16 cellular contexts compared by ENCODE assay signal in the genomic region with DNA sequence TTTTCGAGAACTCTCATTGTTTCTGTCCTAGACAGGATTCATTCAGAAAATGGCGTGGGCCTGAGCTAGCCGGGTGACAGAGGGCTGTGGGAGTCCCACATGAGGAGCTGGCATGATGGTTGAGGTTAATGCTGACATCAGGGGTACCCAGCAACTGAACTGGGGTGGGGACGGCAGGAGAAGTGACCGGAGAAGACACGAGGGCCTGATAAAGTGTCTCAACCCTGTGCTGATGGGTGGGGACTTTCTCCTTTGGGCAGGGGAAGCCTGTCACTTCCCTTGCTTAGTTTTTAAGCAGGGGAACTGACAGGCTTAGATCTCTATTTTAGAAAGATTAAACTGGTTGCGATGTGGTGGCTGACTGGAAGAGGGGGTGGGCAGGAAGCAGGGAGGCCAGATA. TPM values are rescaled to one million over a fixed set of nuclear protein-coding genes. Genes with fewer than 3 reads are reported as not detected.
DNase-seq lines count a peak whose midpoint lies in the region; ATAC-seq and TF ChIP-seq lines count a peak whose summit lies in the region.
"Had no signal": no experiment of that assay in that cellular context is flagged by ENCODE, and none has a peak within 500 bp of the region (broad histone marks: within the 10 kb centered on the region; RNA-seq: fewer than 3 reads in every experiment).

No MANE protein-coding gene starts in this region.

- H3K27me3 Mint-ChIP-seq in dendritic cell treated with granulocyte-macrophage colony-stimulating factor and Interleukin-4, amounts not matched to agents 40 ng/mL and 50 ng/mL, for 4 days, result peaks cover 39% of the 10 kb centered on the region
- H3K27me3 Mint-ChIP-seq in neural progenitor cell (ENCODE audit: insufficient read depth, low read depth), result peaks cover 10% of the 10 kb centered on the region

- no peaks in the 10 kb centered on the region for H3K36me3 Mint-ChIP-seq in dendritic cell treated with granulocyte-macrophage colony-stimulating factor and Interleukin-4, amounts not matched to agents 40 ng/mL and 50 ng/mL, for 4 days (ENCODE audit: low read depth)
- no peaks in the 10 kb centered on the region for H3K36me3 Mint-ChIP-seq in neural progenitor cell

- no peak overlapping the region for H3K9ac ChIP-seq in neural progenitor cell

- intact Hi-C loops in dendritic cell treated with granulocyte-macrophage colony-stimulating factor and Interleukin-4, amounts not matched to agents 40 ng/mL and 50 ng/mL, for 4 days (cut with micrococcal nuclease), result loop anchor here (2.0 kb wide), 1 partner anchor 42 kb away; no protein-coding TSS in a partner anchor

- H4K20me1 ChIP-seq in neural progenitor cell (ENCODE audit: low read depth), result no peaks in the 10 kb centered on the region

- H2AFZ ChIP-seq in neural progenitor cell (replicated peaks), result no peak overlapping the region

- H3K4me2 ChIP-seq in neural progenitor cell, result no peak overlapping the region

- ATAC-seq in GM18907 (IDR thresholded peaks at IDR 0.05; ENCODE audit: unreplicated experiment) (no peak), HG02588 (IDR thresholded peaks at IDR 0.05; ENCODE audit: unreplicated experiment) (no peak)

- peaks cover 12% of the 10 kb centered on the region for H3K4me1 ChIP-seq in neural progenitor cell

- H3F3A ChIP-seq in neural progenitor cell (ENCODE audit: low read depth), result no peaks in the 10 kb centered on the region

- no peak overlapping the region for H3K27ac ChIP-seq in neural progenitor cell

- no peaks in the 10 kb centered on the region for H3K79me2 ChIP-seq in neural progenitor cell (ENCODE audit: low read depth)

- H3K27ac Mint-ChIP-seq in dendritic cell treated with granulocyte-macrophage colony-stimulating factor and Interleukin-4, amounts not matched to agents 40 ng/mL and 50 ng/mL, for 4 days, result peak overlapping the region; percentile 51
- H3K27ac Mint-ChIP-seq in neural progenitor cell, result peak overlapping the region; percentile 67
- H3K27ac Mint-ChIP-seq: B cell, HFFc6 had no signal

- H3K4me1 Mint-ChIP-seq in dendritic cell treated with granulocyte-macrophage colony-stimulating factor and Interleukin-4, amounts not matched to agents 40 ng/mL and 50 ng/mL, for 4 days (ENCODE audit: low read depth), result peaks cover 35% of the 10 kb centered on the region
- H3K4me1 Mint-ChIP-seq in neural progenitor cell, result peaks cover 18% of the 10 kb centered on the region
- H3K4me1 Mint-ChIP-seq: B cell had no signal

- DNase-seq in CD1c-positive myeloid dendritic cell (ENCODE audit: extremely low spot score), result peak; percentile 60
- DNase-seq in NOMO-1 (lab: John Stamatoyannopoulos, UW; ENCODE audit: unreplicated experiment in 2 of 2), result peak; percentile 32 to 59
- DNase-seq in neural progenitor cell (ENCODE audit: low spot score), result no peak
- no peak for DNase-seq in central memory CD4-positive, alpha-beta T cell
- DNase-seq: ACHN, HFFc6, KG1, NCI-H1930, PC-3 had no signal

- H3K9me3 Mint-ChIP-seq in dendritic cell treated with granulocyte-macrophage colony-stimulating factor and Interleukin-4, amounts not matched to agents 40 ng/mL and 50 ng/mL, for 4 days, result no peaks in the 10 kb centered on the region
- no peaks in the 10 kb centered on the region for H3K9me3 Mint-ChIP-seq in neural progenitor cell
- H3K9me3 Mint-ChIP-seq: HFFc6 had no signal

- H3K4me3 Mint-ChIP-seq in dendritic cell treated with granulocyte-macrophage colony-stimulating factor and Interleukin-4, amounts not matched to agents 40 ng/mL and 50 ng/mL, for 4 days, result no peak overlapping the region
- H3K4me3 Mint-ChIP-seq in neural progenitor cell, result no peak overlapping the region
- H3K4me3 Mint-ChIP-seq: B cell, HFFc6 had no signal

- H3K36me3 ChIP-seq in neural progenitor cell, result no peaks in the 10 kb centered on the region

- no peaks in the 10 kb centered on the region for H3K9me3 ChIP-seq in neural progenitor cell (ENCODE audit: low read depth)

- no peak overlapping the region for H3K4me3 ChIP-seq in neural progenitor cell

- no peak for TF ChIP-seq CTCF in neural progenitor cell (IDR thresholded peaks at IDR 0.05)

- no peaks in the 10 kb centered on the region for H3K27me3 ChIP-seq in neural progenitor cell

RNA-seq across cellular contexts. Expression of a gene that starts 14.6 kb away (rescaled TPM):
- 0.03 and 0.11 TPM in 2 replicates for total RNA-seq in neural progenitor cell (ENCODE audit: low replicate concordance)
- total RNA-seq: H4, HFFc6, MCF 10A, PC-3, SK-MEL-5 had no signal

RNA-seq across cellular contexts. Expression of a gene that starts 28.4 kb away (rescaled TPM):
- total RNA-seq in neural progenitor cell (ENCODE audit: low replicate concordance), result 0.95 and 1.7 TPM in 2 replicates
- total RNA-seq: H4, HFFc6, PC-3 had no signal

RNA-seq across cellular contexts. Expression of a gene that starts 39.3 kb away (rescaled TPM):
- not detected in 2 replicates for total RNA-seq in neural progenitor cell (ENCODE audit: low replicate concordance)
- total RNA-seq: B cell, H4, HFFc6, MCF 10A, PC-3, SK-MEL-5 had no signal

Comparison
In these comparisons a context has a peak if more than half of its experiments do, and no peak if none do; other contexts are left out.
1. DNase-seq: peak in CD1c-positive myeloid dendritic cell (single experiment) and NOMO-1 (2 of 2); none in neural progenitor cell (single experiment) and central memory CD4-positive, alpha-beta T cell (single experiment).